Comparison of ENCODE assay signal across 22 cellular contexts in genomic region chr7:84668116-84668515, GRCh38.
DNase-seq lines count a peak whose midpoint lies in the region; ATAC-seq, FAIRE-seq and TF ChIP-seq lines count a peak whose summit lies in the region.
"Had no signal": no experiment of that assay in that cellular context is flagged by ENCODE, and none has a peak within 500 bp of the region (broad histone marks: within the 10 kb centered on the region; RNA-seq: fewer than 3 reads in every experiment).

No MANE protein-coding gene starts in this region.

- H3K4me1 ChIP-seq in gastroesophageal sphincter (peaks cover 0 to 37% (median 4%) of the 10 kb centered on the region in 3 donors), spleen (no peaks in the 10 kb centered on the region), sigmoid colon (peaks cover 0 to 11% (median 3%) of the 10 kb centered on the region in 4 donors)

- H3K27ac Mint-ChIP-seq in endothelial cell (ENCODE audit: unreplicated experiment): peak overlapping the region; percentile 67
- H3K27ac Mint-ChIP-seq: B cell; CD4-positive, alpha-beta T cell; CD8-positive, alpha-beta T cell had no signal

- 0 to 6% methylated on average over 1 of the region's 1 CpG for WGBS in gastroesophageal sphincter (ENCODE audit: low coverage in 1 of 2), 2 donors
- 32 to 56% (median 51%) methylated on average over 1 of the region's 1 CpG for WGBS in spleen, 5 donors
- 26 to 44% methylated on average over 1 of the region's 1 CpG for WGBS in sigmoid colon, 2 donors

- H3K9me3 ChIP-seq in gastroesophageal sphincter: no peaks in the 10 kb centered on the region
- no peaks in the 10 kb centered on the region for H3K9me3 ChIP-seq in spleen
- no peaks in the 10 kb centered on the region for H3K9me3 ChIP-seq in sigmoid colon
- H3K9me3 ChIP-seq: A549; BLaER1 treated with 17β-estradiol and CSF1 and Interleukin-3, amounts not matched to agents 10 nM and 100 nM; Caco-2 had no signal

- no peak for TF ChIP-seq EP300 in gastroesophageal sphincter (IDR thresholded peaks at IDR 0.05)
- TF ChIP-seq EP300 in sigmoid colon (IDR thresholded peaks at IDR 0.05): no peak

- H3K36me3 ChIP-seq in gastroesophageal sphincter (no peaks in the 10 kb centered on the region), spleen (no peaks in the 10 kb centered on the region), sigmoid colon (no peaks in the 10 kb centered on the region)
- H3K36me3 ChIP-seq: BLaER1 treated with 17β-estradiol and CSF1 and Interleukin-3, amounts not matched to agents 10 nM and 100 nM had no signal

- H3K4me3 ChIP-seq in gastroesophageal sphincter: no peak overlapping the region
- H3K4me3 ChIP-seq in spleen: no peak overlapping the region
- no peak overlapping the region for H3K4me3 ChIP-seq in sigmoid colon
- H3K4me3 ChIP-seq: A549; BLaER1 treated with 17β-estradiol and CSF1 and Interleukin-3, amounts not matched to agents 10 nM and 100 nM had no signal

- no peak for DNase-seq in H54 (ENCODE audit: insufficient read length, low spot score)
- DNase-seq in endothelial cell (ENCODE audit: low spot score): no peak
- no peak for DNase-seq in spleen
- DNase-seq in sigmoid colon: no peak
- DNase-seq: AML-193; Caco-2; Calu3; CD4-positive, alpha-beta T cell; CD8-positive, alpha-beta T cell; DMS79 treated with DMSO at 0.1 percent for 48 hours; GF-D8 had no signal

- no peak overlapping the region for H3K4me3 Mint-ChIP-seq in endothelial cell (ENCODE audit: unreplicated experiment)
- H3K4me3 Mint-ChIP-seq: B cell; CD4-positive, alpha-beta T cell; CD8-positive, alpha-beta T cell had no signal

- no peaks in the 10 kb centered on the region for H3K9me3 Mint-ChIP-seq in endothelial cell (ENCODE audit: unreplicated experiment)
- H3K9me3 Mint-ChIP-seq: CD4-positive, alpha-beta T cell; CD8-positive, alpha-beta T cell had no signal

- no peaks in the 10 kb centered on the region for H3K27me3 ChIP-seq in gastroesophageal sphincter
- H3K27me3 ChIP-seq in spleen (replicated peaks in 1 of 7): no peaks in the 10 kb centered on the region
- no peaks in the 10 kb centered on the region for H3K27me3 ChIP-seq in sigmoid colon
- H3K27me3 ChIP-seq: BLaER1 treated with 17β-estradiol and CSF1 and Interleukin-3, amounts not matched to agents 10 nM and 100 nM had no signal

- H3K27ac ChIP-seq in gastroesophageal sphincter: peak overlapping the region in 1 of 4 donors; percentile 20
- peak overlapping the region in 7 of 8 donors; percentile 52 to 83 (median 68) for H3K27ac ChIP-seq in spleen
- H3K27ac ChIP-seq in sigmoid colon: peak overlapping the region in 1 of 4 donors; percentile 25
- H3K27ac ChIP-seq: 22Rv1; A549; BLaER1 treated with 17β-estradiol and CSF1 and Interleukin-3, amounts not matched to agents 10 nM and 100 nM; C4-2B had no signal

- TF ChIP-seq POLR2A in H54 (IDR thresholded peaks at IDR 0.05; ENCODE audit: low read depth, low read length) (no peak), gastroesophageal sphincter (IDR thresholded peaks at IDR 0.05) (no peak), spleen (IDR thresholded peaks at IDR 0.05) (no peak), sigmoid colon (IDR thresholded peaks at IDR 0.05) (no peak)

- no peaks in the 10 kb centered on the region for H3K36me3 Mint-ChIP-seq in endothelial cell (ENCODE audit: low read depth, unreplicated experiment)
- H3K36me3 Mint-ChIP-seq: CD8-positive, alpha-beta T cell had no signal

- TF ChIP-seq CTCF in endothelial cell (IDR thresholded peaks at IDR 0.05; ENCODE audit: unreplicated experiment) (no peak), gastroesophageal sphincter (IDR thresholded peaks at IDR 0.05) (no peak), spleen (IDR thresholded peaks at IDR 0.05 in 8 of 11, conservative IDR thresholded peaks at IDR 0.05 in 3 of 11) (no peak), sigmoid colon (IDR thresholded peaks at IDR 0.05) (no peak)

- FAIRE-seq in H54 (lab: Jason Lieb, UNC): peak; percentile 23
- FAIRE-seq: A549, D721Med, G401.6, GM12891 had no signal

- intact Hi-C loops in spleen (cut with DNase I; ENCODE audit: low total_unique reads): no loop called here
- intact Hi-C loops in sigmoid colon (cut with DNase I): no loop called here

- no peaks in the 10 kb centered on the region for H3K27me3 Mint-ChIP-seq in endothelial cell (ENCODE audit: unreplicated experiment)
- H3K27me3 Mint-ChIP-seq: B cell; CD4-positive, alpha-beta T cell had no signal

- H3K4me1 Mint-ChIP-seq in endothelial cell (ENCODE audit: unreplicated experiment): peaks cover 25% of the 10 kb centered on the region
- H3K4me1 Mint-ChIP-seq: B cell had no signal

- ATAC-seq in gastroesophageal sphincter (peak; percentile 45), HG02588 (IDR thresholded peaks at IDR 0.05; ENCODE audit: unreplicated experiment) (no peak), GM19035 (IDR thresholded peaks at IDR 0.05; ENCODE audit: unreplicated experiment) (no peak)
- ATAC-seq: A549; CD8-positive, alpha-beta T cell had no signal
